ENCODE assay signal across 10 cellular contexts in genomic region chr2:191565647-191566198, GRCh38.
A peak's percentile ranks its signal among the peaks of the same experiment; 100 is the strongest.
DNase-seq lines count a peak whose midpoint lies in the region; ATAC-seq, FAIRE-seq and TF ChIP-seq lines count a peak whose summit lies in the region.
"Had no signal": no experiment of that assay in that cellular context is flagged by ENCODE, and none has a peak within 500 bp of the region (broad histone marks: within the 10 kb centered on the region; RNA-seq: fewer than 3 reads in every experiment).

No MANE protein-coding gene starts in this region.

- H3K36me3 Mint-ChIP-seq in activated T-helper 1 cell treated with anti-CD3 and anti-CD28 coated beads, Interleukin-12 subunit alpha, Interleukin-12 subunit beta, Interleukin-2, Interleukin-4 antibody, amounts not matched to agents 30 ng/mL and 10 ng/mL and 1 ng/mL, durations not matched to agents 14 hours and 24 hours and 36 hours (ENCODE audit: low read depth): no peaks in the 10 kb centered on the region

- no peak overlapping the region for H3K27ac Mint-ChIP-seq in activated T-helper 1 cell treated with anti-CD3 and anti-CD28 coated beads, Interleukin-12 subunit alpha, Interleukin-12 subunit beta, Interleukin-2, Interleukin-4 antibody, amounts not matched to agents 30 ng/mL and 10 ng/mL and 1 ng/mL, durations not matched to agents 14 hours and 24 hours and 36 hours

- H3K27ac ChIP-seq in PC-9: peak overlapping the region; percentile 46
- peak overlapping the region; percentile 74 to 78 for H3K27ac ChIP-seq in small intestine (ENCODE audit: low read depth in 1 of 2, low read length in 1 of 2)
- H3K27ac ChIP-seq: cardiac muscle cell, suprapubic skin had no signal

- POLR2A ChIA-PET in PC-9 (lab: Charles Lee; ENCODE audit: unreplicated experiment): interaction anchor here (0.7 kb wide), 1 partner anchor 73 kb away, joined by 6 read pairs; no protein-coding TSS in a partner anchor

- DNase-seq in PC-9 (peak in 1 of 2 experiments; percentile 56), small intestine (peak; percentile 88), hippocampal formation (lab: John Stamatoyannopoulos, UW) (no peak), cardiac septum (ENCODE audit: low spot score) (no peak), Ammon's horn (ENCODE audit: low spot score) (no peak)
- no peak for DNase-seq in activated T-helper 1 cell treated with anti-CD3 and anti-CD28 coated beads, Interleukin-12 subunit alpha, Interleukin-12 subunit beta, Interleukin-2, Interleukin-4 antibody, amounts not matched to agents 30 ng/mL and 10 ng/mL and 1 ng/mL, durations not matched to agents 14 hours and 24 hours and 36 hours (ENCODE audit: low spot score)

- H3K4me3 ChIP-seq in PC-9 (no peak overlapping the region), small intestine (ENCODE audit: low read depth in 1 of 2, low read length in 2 of 2) (no peak overlapping the region)
- H3K4me3 ChIP-seq: cardiac muscle cell, suprapubic skin had no signal

- H3K79me2 ChIP-seq in PC-9 (ENCODE audit: low read depth): no peaks in the 10 kb centered on the region

- intact Hi-C loops in PC-9 (cut with micrococcal nuclease; ENCODE audit: unreplicated experiment) (loop anchor here (1.0 to 2.0 kb wide), 3 partner anchors 71 to 126 kb away; no protein-coding TSS in a partner anchor), cardiac septum (cut with DNase I) (loop anchor here (2.0 kb wide), 1 partner anchor 127 kb away; no protein-coding TSS in a partner anchor)
- intact Hi-C loops in activated T-helper 1 cell treated with anti-CD3 and anti-CD28 coated beads, Interleukin-12 subunit alpha, Interleukin-12 subunit beta, Interleukin-2, Interleukin-4 antibody, amounts not matched to agents 30 ng/mL and 10 ng/mL and 1 ng/mL, durations not matched to agents 14 hours and 24 hours and 36 hours (cut with micrococcal nuclease): loop anchor here (1.0 to 2.0 kb wide), 3 partner anchors 10 to 597 kb away; no protein-coding TSS in a partner anchor

- no peak overlapping the region for H3K4me3 Mint-ChIP-seq in activated T-helper 1 cell treated with anti-CD3 and anti-CD28 coated beads, Interleukin-12 subunit alpha, Interleukin-12 subunit beta, Interleukin-2, Interleukin-4 antibody, amounts not matched to agents 30 ng/mL and 10 ng/mL and 1 ng/mL, durations not matched to agents 14 hours and 24 hours and 36 hours

- H3K36me3 ChIP-seq in PC-9 (ENCODE audit: low read depth) (no peaks in the 10 kb centered on the region), small intestine (ENCODE audit: control insufficient read depth in 2 of 2, insufficient read depth in 2 of 2, low read length in 2 of 2) (no peaks in the 10 kb centered on the region)
- H3K36me3 ChIP-seq: cardiac muscle cell, suprapubic skin had no signal

- no peaks in the 10 kb centered on the region for H4K20me1 ChIP-seq in PC-9 (ENCODE audit: insufficient read depth)

- H3F3A ChIP-seq in PC-9 (ENCODE audit: insufficient read depth, low read depth): peaks cover 14% of the 10 kb centered on the region; the same call in 1 of the 2 replicates

- WGBS in small intestine, 3 donors: 22 to 57% (median 23%) methylated on average over 4 of the region's 4 CpGs

- H3K4me1 Mint-ChIP-seq in activated T-helper 1 cell treated with anti-CD3 and anti-CD28 coated beads, Interleukin-12 subunit alpha, Interleukin-12 subunit beta, Interleukin-2, Interleukin-4 antibody, amounts not matched to agents 30 ng/mL and 10 ng/mL and 1 ng/mL, durations not matched to agents 14 hours and 24 hours and 36 hours (ENCODE audit: low read depth): peaks cover 35% of the 10 kb centered on the region

- H3K27me3 Mint-ChIP-seq in activated T-helper 1 cell treated with anti-CD3 and anti-CD28 coated beads, Interleukin-12 subunit alpha, Interleukin-12 subunit beta, Interleukin-2, Interleukin-4 antibody, amounts not matched to agents 30 ng/mL and 10 ng/mL and 1 ng/mL, durations not matched to agents 14 hours and 24 hours and 36 hours (ENCODE audit: insufficient read depth): peaks cover 51% of the 10 kb centered on the region

- H3K27me3 ChIP-seq in PC-9 (ENCODE audit: insufficient read depth, low read depth) (no peaks in the 10 kb centered on the region), small intestine (ENCODE audit: control insufficient read depth in 2 of 2, insufficient read depth in 2 of 2, low read length in 2 of 2) (no peaks in the 10 kb centered on the region)
- H3K27me3 ChIP-seq: cardiac muscle cell, suprapubic skin had no signal

- TF ChIP-seq CTCF in PC-9 (conservative IDR thresholded peaks at IDR 0.05): no peak

- no peaks in the 10 kb centered on the region; the same call in 1 of the 2 replicates for H3K9me3 ChIP-seq in PC-9 (ENCODE audit: insufficient read depth, low read depth)
- no peaks in the 10 kb centered on the region for H3K9me3 ChIP-seq in small intestine (ENCODE audit: control insufficient read depth, low read depth)
- H3K9me3 ChIP-seq: suprapubic skin had no signal

- H3K9me2 ChIP-seq in PC-9 (ENCODE audit: insufficient read depth): no peaks in the 10 kb centered on the region

- CTCF ChIA-PET in PC-9 (lab: Charles Lee): interaction anchor here (0.6 to 1.4 kb wide), 8 partner anchors 16 to 596 kb away, joined by 3 to 7 read pairs (median 4); no protein-coding TSS in a partner anchor

- ATAC-seq in GM19438 (IDR thresholded peaks at IDR 0.05; ENCODE audit: low read depth, unreplicated experiment): peak; percentile 50
- peak; percentile 83 for ATAC-seq in HG03060 (IDR thresholded peaks at IDR 0.05; ENCODE audit: low read depth, unreplicated experiment)

- H3K4me1 ChIP-seq in PC-9 (replicated peaks; ENCODE audit: insufficient read depth) (peaks cover 46% of the 10 kb centered on the region), small intestine (ENCODE audit: control insufficient read depth in 2 of 2, insufficient read depth in 1 of 2, low read depth in 1 of 2, low read length in 1 of 2) (peaks cover 0 to 10% of the 10 kb centered on the region in 2 donors)

- H2AFZ ChIP-seq in PC-9: no peak overlapping the region

- no peaks in the 10 kb centered on the region for H3K9me3 Mint-ChIP-seq in activated T-helper 1 cell treated with anti-CD3 and anti-CD28 coated beads, Interleukin-12 subunit alpha, Interleukin-12 subunit beta, Interleukin-2, Interleukin-4 antibody, amounts not matched to agents 30 ng/mL and 10 ng/mL and 1 ng/mL, durations not matched to agents 14 hours and 24 hours and 36 hours

- no TSS peak for BruUV-seq in PC-9 (replicated peaks; lab: Mats Ljungman, UMichigan)

- H3K4me2 ChIP-seq in PC-9: 0 out of 2 replicates have a peak overlapping the region, but pooled peaks have one; percentile 9

- no peak for FAIRE-seq in small intestine (lab: Jason Lieb, UNC)
